Comparison of ENCODE assay signal across 8 cellular contexts in the genomic region with DNA sequence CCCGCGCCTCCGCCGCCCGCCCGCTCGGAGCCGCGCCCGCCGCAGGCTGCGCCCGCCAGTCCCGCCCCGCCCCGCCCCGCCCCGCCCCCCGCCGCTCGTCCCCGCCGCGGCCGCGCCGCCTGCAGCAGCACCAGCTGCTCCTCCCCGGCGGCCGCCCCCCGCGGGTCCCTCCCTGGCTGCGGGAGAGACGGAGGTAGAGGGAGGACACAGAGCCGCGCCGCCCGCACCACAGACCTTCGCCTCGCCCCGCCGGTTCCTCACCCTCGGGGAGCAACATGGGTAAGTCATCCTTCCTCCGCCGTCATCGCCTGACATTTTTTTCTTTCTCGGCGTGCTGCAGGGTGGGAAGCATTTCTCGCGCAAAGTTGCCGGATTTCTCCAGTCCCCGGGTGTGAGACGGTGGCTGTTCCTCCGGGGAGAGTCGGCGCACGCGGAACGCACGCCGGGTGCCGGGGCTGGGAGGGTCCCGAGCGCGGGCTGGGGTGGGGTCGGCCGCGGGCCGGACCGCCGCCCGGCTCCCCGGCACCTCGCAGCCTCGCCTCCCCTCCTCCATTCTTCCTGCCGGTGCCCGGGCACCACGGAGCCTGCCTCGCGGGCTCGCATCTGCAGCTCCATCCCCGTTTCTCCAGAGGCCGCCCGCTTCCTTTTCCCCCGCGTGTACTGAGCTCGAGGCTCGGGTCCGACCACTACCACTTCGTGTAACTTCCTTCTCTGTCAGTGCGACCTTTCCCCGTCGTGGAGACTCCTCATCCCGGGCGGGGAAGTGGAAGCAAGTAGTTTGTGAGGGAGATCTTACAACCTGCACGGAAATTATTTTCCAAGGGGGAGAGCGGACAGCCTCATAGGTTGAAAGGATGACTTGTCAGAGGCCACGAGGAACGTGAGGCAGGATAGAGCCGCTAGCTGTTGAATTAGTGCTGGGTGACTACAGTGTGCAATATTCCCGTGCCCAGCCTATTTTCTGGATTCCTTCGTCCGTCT. TPM values are rescaled to one million over a fixed set of nuclear protein-coding genes. Genes with fewer than 3 reads are reported as not detected.
DNase-seq lines count a peak whose midpoint lies in the region; ATAC-seq and TF ChIP-seq lines count a peak whose summit lies in the region.

Gene RAP1GDS1 (plus strand): TSS at position 94 of the 981 bp plus-strand sequence. CDS start 182 bp downstream, at position 276.

- peak within 1 kb of the TSS; percentile 78 to 95 for H3K4me3 ChIP-seq in uterus

- TF ChIP-seq CTCF in uterus (IDR thresholded peaks at IDR 0.05), result no peak

- DNase-seq in DMS 273 treated with DMSO at 0.1 percent for 48 hours (lab: John Stamatoyannopoulos, UW), result peak; percentile 76
- peak; percentile 18 for DNase-seq in HuH-7 (ENCODE audit: low spot score)
- DNase-seq in SK-MEL-5 (ENCODE audit: low read depth, low spot score), result peak; percentile 42
- peak; percentile 36 for DNase-seq in left cardiac atrium
- peak; percentile 85 for DNase-seq in posterior vena cava (ENCODE audit: low spot score)
- DNase-seq in uterus, result peak; percentile 38 to 41

- intact Hi-C loops in left cardiac atrium (cut with DNase I) (loop anchor here in 1 of 2 donors (5.0 kb wide), 1 partner anchor 119 kb away; the partner anchor contains the start of gene STPG2), posterior vena cava (cut with DNase I) (no loop called here), uterus (cut with DNase I; ENCODE audit: low total_unique reads) (no loop called here)

- H3K27ac ChIP-seq in angular gyrus (ENCODE audit: low read depth, low read length) (peak within 1 kb of the TSS; percentile 97), uterus (peak within 1 kb of the TSS; percentile 91 to 94)

- H3K27me3 ChIP-seq in uterus, result no peaks in the 10 kb centered on the region

- H3K9me3 ChIP-seq in uterus, result no peaks in the 10 kb centered on the region

- in situ Hi-C loops in SK-MEL-5 (cut with HindIII; ENCODE audit: low pct_unique_long_range_greater_than_20kb, low sequenced_read_pairs), result no loop called here

- no peak for TF ChIP-seq POLR2A in uterus (IDR thresholded peaks at IDR 0.05)

- no peaks in the 10 kb centered on the region for H3K4me1 ChIP-seq in uterus

- H3K36me3 ChIP-seq in uterus, result no peaks in the 10 kb centered on the region

- ATAC-seq in GM21515 (IDR thresholded peaks at IDR 0.05; ENCODE audit: unreplicated experiment), result peak; percentile 25
- peak; percentile 9 to 42 for ATAC-seq in left cardiac atrium

RNA-seq across cellular contexts. Expression of gene RAP1GDS1, which starts in this region (rescaled TPM):
- total RNA-seq in SK-MEL-5 (2014; rRNA removed; shearing (Covaris generic)), result 47.1 and 48.6 TPM in 2 replicates
- polyA plus RNA-seq in SK-MEL-5 (2015; cell fraction: cytosol; rRNA removed), result 29.4 and 35.0 TPM in 2 replicates
- 28.8 and 34.2 TPM in 2 replicates for polyA plus RNA-seq in SK-MEL-5 (2015; cell fraction: nucleus; rRNA removed)
- total RNA-seq in left cardiac atrium (10 to 100 TPM; 16.0 to 16.1 TPM), posterior vena cava (10 to 100 TPM; 36.1 to 40.3 TPM), uterus (10 to 100 TPM; 13.5 to 53.5 (median 42.0) TPM)

Comparison
In these comparisons a context has a peak if more than half of its experiments do, and no peak if none do; other contexts are left out.
1. Peak in every context shown above with its lines: DNase-seq, ATAC-seq, H3K4me3 ChIP-seq and H3K27ac ChIP-seq.
2. DNase-seq: peak in every context shown above with its lines; median percentile 85 in posterior vena cava; 76 in DMS 273 treated with DMSO at 0.1 percent for 48 hours; 42 in SK-MEL-5; 40 in uterus; 36 in left cardiac atrium; 18 in HuH-7.